ENCODE assay signal across 14 cellular contexts in genomic region chr6:139151425-139152087, GRCh38. TPM values are rescaled to one million over a fixed set of nuclear protein-coding genes. Genes with fewer than 3 reads are reported as not detected.
DNase-seq lines count a peak whose midpoint lies in the region; ATAC-seq and TF ChIP-seq lines count a peak whose summit lies in the region.
"Had no signal": no experiment of that assay in that cellular context is flagged by ENCODE, and none has a peak within 500 bp of the region (broad histone marks: within the 10 kb centered on the region; RNA-seq: fewer than 3 reads in every experiment).

No MANE protein-coding gene starts in this region.

- POLR2A ChIA-PET in activated naive CD8-positive, alpha-beta T cell treated with anti-CD3 and anti-CD28 coated beads, Interleukin-2, amount 10 ng/mL, durations not matched to agents 7 days and 5 days (lab: Charles Lee): interaction anchor here (0.9 to 4.5 kb wide), 3 partner anchors 10 to 13 kb away, joined by 4 to 23 read pairs (median 10); no protein-coding TSS in a partner anchor

- peaks cover 64% of the 10 kb centered on the region for H3K4me1 Mint-ChIP-seq in activated naive CD8-positive, alpha-beta T cell treated with anti-CD3 and anti-CD28 coated beads, Interleukin-2, amount 10 ng/mL, durations not matched to agents 7 days and 5 days
- H3K4me1 Mint-ChIP-seq in natural killer cell: peaks cover 83 to 85% of the 10 kb centered on the region in 2 donors

- no peak overlapping the region for H2AFZ ChIP-seq in mammary epithelial cell (ENCODE audit: low read depth, low read length)

- TF ChIP-seq POLR2A in breast epithelium (IDR thresholded peaks at IDR 0.05): no peak

- peaks cover 65% of the 10 kb centered on the region for H3K79me2 ChIP-seq in mammary epithelial cell (ENCODE audit: insufficient read depth, low read length)

- H3K4me3 ChIP-seq in mammary epithelial cell (replicated peaks in 1 of 3; ENCODE audit: insufficient read depth in 1 of 3, low read depth in 2 of 3, low read length in 3 of 3) (no peak overlapping the region), breast epithelium (no peak overlapping the region)
- H3K4me3 ChIP-seq: Peyer's patch had no signal

- dilution Hi-C loops in mammary epithelial cell (cut with HindIII; ENCODE audit: low sequenced_read_pairs): no loop called here

- intact Hi-C loops in mammary epithelial cell (cut with micrococcal nuclease) (loop anchor here (2.0 kb wide), 1 partner anchor 15 kb away; no protein-coding TSS in a partner anchor), breast epithelium (cut with DNase I; ENCODE audit: low total_unique reads) (no loop called here), natural killer cell (cut with micrococcal nuclease) (loop anchor here (2.0 kb wide), 1 partner anchor 13 kb away; no protein-coding TSS in a partner anchor)

- WGBS in mammary epithelial cell (ENCODE audit: low coverage, missing lambda C conversion rate): 80% methylated on average over 6 of the region's 6 CpGs

- DNase-seq in mammary epithelial cell (no peak), breast epithelium (ENCODE audit: low spot score in 2 of 2) (no peak), natural killer cell (no peak), NCI-H1930 (lab: John Stamatoyannopoulos, UW) (no peak), AML-193 (lab: John Stamatoyannopoulos, UW) (no peak), foreskin melanocyte (no peak), NCI-H748 (lab: John Stamatoyannopoulos, UW; ENCODE audit: unreplicated experiment) (no peak)
- no peak for DNase-seq in activated naive CD8-positive, alpha-beta T cell treated with anti-CD3 and anti-CD28 coated beads, Interleukin-2, amount 10 ng/mL, durations not matched to agents 7 days and 5 days
- DNase-seq: effector CD4-positive, alpha-beta T cell; NCI-H1694; Peyer's patch; right cardiac atrium; stimulated activated CD4-positive, alpha-beta T cell treated with anti-CD3 and anti-CD28 coated beads, Interleukin-4, amount 100 ng/mL, for 24 hours had no signal

- H3K27ac ChIP-seq in mammary epithelial cell (ENCODE audit: insufficient read depth, low read depth, low read length) (peak overlapping the region; percentile 25), breast epithelium (no peak overlapping the region)
- H3K27ac ChIP-seq: Peyer's patch had no signal

- BruUV-seq in mammary epithelial cell (replicated peaks; lab: Mats Ljungman, UMichigan): no TSS peak

- TF ChIP-seq CTCF in mammary epithelial cell (conservative IDR thresholded peaks at IDR 0.05 in 1 of 2, IDR thresholded peaks at IDR 0.05 in 1 of 2; ENCODE audit: extremely low read depth in 1 of 2, insufficient read depth in 1 of 2, low read depth in 1 of 2, low read length in 2 of 2) (no peak), breast epithelium (IDR thresholded peaks at IDR 0.05) (no peak), natural killer cell (IDR thresholded peaks at IDR 0.05) (no peak)

- in situ Hi-C loops in mammary epithelial cell (cut with MboI; ENCODE audit: low sequenced_read_pairs in 2 of 2): no loop called here

- H3K27me3 Mint-ChIP-seq in activated naive CD8-positive, alpha-beta T cell treated with anti-CD3 and anti-CD28 coated beads, Interleukin-2, amount 10 ng/mL, durations not matched to agents 7 days and 5 days: no peaks in the 10 kb centered on the region
- no peaks in the 10 kb centered on the region for H3K27me3 Mint-ChIP-seq in natural killer cell (ENCODE audit: low read depth in 2 of 2)

- ATAC-seq in activated naive CD8-positive, alpha-beta T cell treated with anti-CD3 and anti-CD28 coated beads, Interleukin-2, amount 10 ng/mL, durations not matched to agents 7 days and 5 days (ENCODE audit: low read depth): peak; percentile 17
- ATAC-seq in natural killer cell: no peak
- ATAC-seq: right cardiac atrium, WTC11 had no signal

- H3K27me3 ChIP-seq in mammary epithelial cell (ENCODE audit: insufficient read depth, low read length) (no peaks in the 10 kb centered on the region), breast epithelium (no peaks in the 10 kb centered on the region)
- H3K27me3 ChIP-seq: Peyer's patch had no signal

- H4K20me1 ChIP-seq in mammary epithelial cell (ENCODE audit: insufficient read depth, low read length): no peaks in the 10 kb centered on the region

- no peaks in the 10 kb centered on the region for H3K36me3 ChIP-seq in mammary epithelial cell (ENCODE audit: insufficient read depth, low read length)
- no peaks in the 10 kb centered on the region for H3K36me3 ChIP-seq in breast epithelium
- H3K36me3 ChIP-seq: Peyer's patch had no signal

- H3K36me3 Mint-ChIP-seq in activated naive CD8-positive, alpha-beta T cell treated with anti-CD3 and anti-CD28 coated beads, Interleukin-2, amount 10 ng/mL, durations not matched to agents 7 days and 5 days: peaks cover 9% of the 10 kb centered on the region
- no peaks in the 10 kb centered on the region for H3K36me3 Mint-ChIP-seq in natural killer cell
- H3K36me3 Mint-ChIP-seq: WTC11 had no signal

- no peaks in the 10 kb centered on the region for H3K9me3 Mint-ChIP-seq in activated naive CD8-positive, alpha-beta T cell treated with anti-CD3 and anti-CD28 coated beads, Interleukin-2, amount 10 ng/mL, durations not matched to agents 7 days and 5 days
- H3K9me3 Mint-ChIP-seq in natural killer cell: no peaks in the 10 kb centered on the region
- H3K9me3 Mint-ChIP-seq: WTC11 had no signal

- H3K4me1 ChIP-seq in mammary epithelial cell (ENCODE audit: insufficient read depth, low read length): peaks cover 11% of the 10 kb centered on the region
- H3K4me1 ChIP-seq in breast epithelium: no peaks in the 10 kb centered on the region

- H3K9ac ChIP-seq in mammary epithelial cell (ENCODE audit: insufficient read depth, low read length): no peak overlapping the region

- peak overlapping the region; percentile 21 for H3K4me2 ChIP-seq in mammary epithelial cell (ENCODE audit: insufficient read depth, low read depth, low read length)

- no peaks in the 10 kb centered on the region for H3K9me3 ChIP-seq in mammary epithelial cell (replicated peaks; ENCODE audit: insufficient read depth, low read length)
- no peaks in the 10 kb centered on the region for H3K9me3 ChIP-seq in breast epithelium
- H3K9me3 ChIP-seq: Peyer's patch had no signal

- CTCF ChIA-PET in mammary epithelial cell (lab: Charles Lee; ENCODE audit: low non-redundant PET): no interaction called here

- H3K27ac Mint-ChIP-seq in activated naive CD8-positive, alpha-beta T cell treated with anti-CD3 and anti-CD28 coated beads, Interleukin-2, amount 10 ng/mL, durations not matched to agents 7 days and 5 days: peak overlapping the region; percentile 63
- peak overlapping the region; percentile 20 to 60 for H3K27ac Mint-ChIP-seq in natural killer cell
- H3K27ac Mint-ChIP-seq: WTC11 had no signal

- peak overlapping the region; percentile 84 for H3K4me3 Mint-ChIP-seq in activated naive CD8-positive, alpha-beta T cell treated with anti-CD3 and anti-CD28 coated beads, Interleukin-2, amount 10 ng/mL, durations not matched to agents 7 days and 5 days
- peak overlapping the region; percentile 57 for H3K4me3 Mint-ChIP-seq in natural killer cell
- H3K4me3 Mint-ChIP-seq: WTC11 had no signal

RNA-seq across cellular contexts. Expression of gene HECA, which starts 16.7 kb away (rescaled TPM):
- total RNA-seq in mammary epithelial cell: 10 to 100 TPM; 15.0 to 23.8 TPM
- 5.7 TPM for polyA plus RNA-seq in mammary epithelial cell
- polyA minus RNA-seq in mammary epithelial cell: 5.9 TPM
- 10 to 100 TPM; 35.1 to 54.3 (median 49.3) TPM for total RNA-seq in breast epithelium
- total RNA-seq in activated naive CD8-positive, alpha-beta T cell treated with anti-CD3 and anti-CD28 coated beads, Interleukin-2, amount 10 ng/mL, durations not matched to agents 7 days and 5 days: 10 to 100 TPM; 73.3 to 78.2 TPM
- 10 to 100 TPM; 76.5 to 80.5 (median 77.6) TPM for total RNA-seq in natural killer cell
